In the genomic region with DNA sequence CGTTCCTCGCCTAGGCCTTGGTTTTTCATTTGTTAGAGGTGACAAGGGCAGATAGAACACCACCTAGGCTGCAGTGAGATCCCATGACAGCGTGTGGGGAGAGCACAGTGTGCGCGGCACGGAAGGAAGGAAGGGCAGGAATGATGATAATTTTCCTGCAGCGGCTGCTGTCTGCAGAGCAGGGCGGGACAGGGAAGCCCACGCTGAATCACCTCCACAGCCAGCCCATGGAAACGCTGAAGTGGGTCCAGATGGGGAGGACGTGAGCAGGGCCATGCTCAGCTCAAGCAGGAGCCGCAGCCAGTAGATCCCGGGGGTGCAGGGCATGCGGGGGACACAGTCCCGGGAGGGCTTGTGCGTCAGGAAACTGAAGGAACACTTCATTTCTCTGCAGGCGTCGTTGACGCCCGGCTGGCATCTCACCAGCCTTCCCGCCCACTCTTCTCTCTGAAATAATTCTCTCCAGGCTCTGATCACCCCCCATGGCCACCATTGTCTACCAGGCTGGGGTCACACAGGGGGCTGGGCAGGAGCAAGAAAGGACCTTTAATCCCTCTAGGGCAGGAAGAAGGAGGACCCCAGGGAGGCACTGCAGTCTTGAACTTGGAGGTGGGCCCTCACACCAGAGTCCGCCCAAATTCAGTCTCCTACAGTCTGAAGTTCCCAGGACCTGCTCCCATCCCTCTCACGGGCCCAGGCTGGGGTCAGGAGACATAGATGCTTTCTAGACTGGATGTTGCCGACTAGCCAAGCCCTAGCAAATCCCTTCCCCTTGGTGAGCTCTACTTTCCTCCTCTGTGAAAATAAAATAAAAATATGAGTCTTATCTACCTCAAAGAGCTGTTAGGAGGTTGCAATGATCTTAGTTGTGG, we compare ENCODE assay signal across 1 cellular context.
TF ChIP-seq lines count a peak whose summit lies in the region.

No MANE protein-coding gene starts in this region.

TF ChIP-seq in GM23338, 12 proteins besides CTCF, POLR2A, EP300 and RAD21 (continued from another document):
- TF ChIP-seq, protein P1, sequence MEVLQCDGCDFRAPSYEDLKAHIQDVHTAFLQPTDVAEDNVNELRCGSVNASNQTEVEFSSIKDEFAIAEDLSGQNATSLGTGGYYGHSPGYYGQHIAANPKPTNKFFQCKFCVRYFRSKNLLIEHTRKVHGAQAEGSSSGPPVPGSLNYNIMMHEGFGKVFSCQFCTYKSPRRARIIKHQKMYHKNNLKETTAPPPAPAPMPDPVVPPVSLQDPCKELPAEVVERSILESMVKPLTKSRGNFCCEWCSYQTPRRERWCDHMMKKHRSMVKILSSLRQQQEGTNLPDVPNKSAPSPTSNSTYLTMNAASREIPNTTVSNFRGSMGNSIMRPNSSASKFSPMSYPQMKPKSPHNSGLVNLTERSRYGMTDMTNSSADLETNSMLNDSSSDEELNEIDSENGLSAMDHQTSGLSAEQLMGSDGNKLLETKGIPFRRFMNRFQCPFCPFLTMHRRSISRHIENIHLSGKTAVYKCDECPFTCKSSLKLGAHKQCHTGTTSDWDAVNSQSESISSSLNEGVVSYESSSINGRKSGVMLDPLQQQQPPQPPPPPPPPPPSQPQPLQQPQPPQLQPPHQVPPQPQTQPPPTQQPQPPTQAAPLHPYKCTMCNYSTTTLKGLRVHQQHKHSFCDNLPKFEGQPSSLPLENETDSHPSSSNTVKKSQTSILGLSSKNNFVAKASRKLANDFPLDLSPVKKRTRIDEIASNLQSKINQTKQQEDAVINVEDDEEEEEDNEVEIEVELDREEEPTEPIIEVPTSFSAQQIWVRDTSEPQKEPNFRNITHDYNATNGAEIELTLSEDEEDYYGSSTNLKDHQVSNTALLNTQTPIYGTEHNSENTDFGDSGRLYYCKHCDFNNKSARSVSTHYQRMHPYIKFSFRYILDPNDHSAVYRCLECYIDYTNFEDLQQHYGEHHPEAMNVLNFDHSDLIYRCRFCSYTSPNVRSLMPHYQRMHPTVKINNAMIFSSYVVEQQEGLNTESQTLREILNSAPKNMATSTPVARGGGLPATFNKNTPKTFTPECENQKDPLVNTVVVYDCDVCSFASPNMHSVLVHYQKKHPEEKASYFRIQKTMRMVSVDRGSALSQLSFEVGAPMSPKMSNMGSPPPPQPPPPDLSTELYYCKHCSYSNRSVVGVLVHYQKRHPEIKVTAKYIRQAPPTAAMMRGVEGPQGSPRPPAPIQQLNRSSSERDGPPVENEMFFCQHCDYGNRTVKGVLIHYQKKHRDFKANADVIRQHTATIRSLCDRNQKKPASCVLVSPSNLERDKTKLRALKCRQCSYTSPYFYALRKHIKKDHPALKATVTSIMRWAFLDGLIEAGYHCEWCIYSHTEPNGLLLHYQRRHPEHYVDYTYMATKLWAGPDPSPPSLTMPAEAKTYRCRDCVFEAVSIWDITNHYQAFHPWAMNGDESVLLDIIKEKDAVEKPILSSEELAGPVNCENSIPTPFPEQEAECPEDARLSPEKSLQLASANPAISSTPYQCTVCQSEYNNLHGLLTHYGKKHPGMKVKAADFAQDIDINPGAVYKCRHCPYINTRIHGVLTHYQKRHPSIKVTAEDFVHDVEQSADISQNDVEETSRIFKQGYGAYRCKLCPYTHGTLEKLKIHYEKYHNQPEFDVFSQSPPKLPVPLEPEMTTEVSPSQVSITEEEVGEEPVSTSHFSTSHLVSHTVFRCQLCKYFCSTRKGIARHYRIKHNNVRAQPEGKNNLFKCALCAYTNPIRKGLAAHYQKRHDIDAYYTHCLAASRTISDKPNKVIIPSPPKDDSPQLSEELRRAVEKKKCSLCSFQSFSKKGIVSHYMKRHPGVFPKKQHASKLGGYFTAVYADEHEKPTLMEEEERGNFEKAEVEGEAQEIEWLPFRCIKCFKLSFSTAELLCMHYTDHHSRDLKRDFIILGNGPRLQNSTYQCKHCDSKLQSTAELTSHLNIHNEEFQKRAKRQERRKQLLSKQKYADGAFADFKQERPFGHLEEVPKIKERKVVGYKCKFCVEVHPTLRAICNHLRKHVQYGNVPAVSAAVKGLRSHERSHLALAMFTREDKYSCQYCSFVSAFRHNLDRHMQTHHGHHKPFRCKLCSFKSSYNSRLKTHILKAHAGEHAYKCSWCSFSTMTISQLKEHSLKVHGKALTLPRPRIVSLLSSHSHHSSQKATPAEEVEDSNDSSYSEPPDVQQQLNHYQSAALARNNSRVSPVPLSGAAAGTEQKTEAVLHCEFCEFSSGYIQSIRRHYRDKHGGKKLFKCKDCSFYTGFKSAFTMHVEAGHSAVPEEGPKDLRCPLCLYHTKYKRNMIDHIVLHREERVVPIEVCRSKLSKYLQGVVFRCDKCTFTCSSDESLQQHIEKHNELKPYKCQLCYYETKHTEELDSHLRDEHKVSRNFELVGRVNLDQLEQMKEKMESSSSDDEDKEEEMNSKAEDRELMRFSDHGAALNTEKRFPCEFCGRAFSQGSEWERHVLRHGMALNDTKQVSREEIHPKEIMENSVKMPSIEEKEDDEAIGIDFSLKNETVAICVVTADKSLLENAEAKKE (CRISPR knock-in tag; IDR thresholded peaks at IDR 0.05): no peak
- TF ChIP-seq, protein P2, sequence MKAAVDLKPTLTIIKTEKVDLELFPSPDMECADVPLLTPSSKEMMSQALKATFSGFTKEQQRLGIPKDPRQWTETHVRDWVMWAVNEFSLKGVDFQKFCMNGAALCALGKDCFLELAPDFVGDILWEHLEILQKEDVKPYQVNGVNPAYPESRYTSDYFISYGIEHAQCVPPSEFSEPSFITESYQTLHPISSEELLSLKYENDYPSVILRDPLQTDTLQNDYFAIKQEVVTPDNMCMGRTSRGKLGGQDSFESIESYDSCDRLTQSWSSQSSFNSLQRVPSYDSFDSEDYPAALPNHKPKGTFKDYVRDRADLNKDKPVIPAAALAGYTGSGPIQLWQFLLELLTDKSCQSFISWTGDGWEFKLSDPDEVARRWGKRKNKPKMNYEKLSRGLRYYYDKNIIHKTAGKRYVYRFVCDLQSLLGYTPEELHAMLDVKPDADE (IDR thresholded peaks at IDR 0.05): no peak
- no peak for TF ChIP-seq JUNB (IDR thresholded peaks at IDR 0.05; ENCODE audit: unreplicated experiment)
- no peak for TF ChIP-seq EZH2phosphoT487 (IDR thresholded peaks at IDR 0.05; ENCODE audit: unreplicated experiment)
- no peak for TF ChIP-seq STAT1 (IDR thresholded peaks at IDR 0.05; ENCODE audit: unreplicated experiment)
- no peak for TF ChIP-seq NANOG (IDR thresholded peaks at IDR 0.05; ENCODE audit: borderline replicate concordance)
- TF ChIP-seq, protein P3, sequence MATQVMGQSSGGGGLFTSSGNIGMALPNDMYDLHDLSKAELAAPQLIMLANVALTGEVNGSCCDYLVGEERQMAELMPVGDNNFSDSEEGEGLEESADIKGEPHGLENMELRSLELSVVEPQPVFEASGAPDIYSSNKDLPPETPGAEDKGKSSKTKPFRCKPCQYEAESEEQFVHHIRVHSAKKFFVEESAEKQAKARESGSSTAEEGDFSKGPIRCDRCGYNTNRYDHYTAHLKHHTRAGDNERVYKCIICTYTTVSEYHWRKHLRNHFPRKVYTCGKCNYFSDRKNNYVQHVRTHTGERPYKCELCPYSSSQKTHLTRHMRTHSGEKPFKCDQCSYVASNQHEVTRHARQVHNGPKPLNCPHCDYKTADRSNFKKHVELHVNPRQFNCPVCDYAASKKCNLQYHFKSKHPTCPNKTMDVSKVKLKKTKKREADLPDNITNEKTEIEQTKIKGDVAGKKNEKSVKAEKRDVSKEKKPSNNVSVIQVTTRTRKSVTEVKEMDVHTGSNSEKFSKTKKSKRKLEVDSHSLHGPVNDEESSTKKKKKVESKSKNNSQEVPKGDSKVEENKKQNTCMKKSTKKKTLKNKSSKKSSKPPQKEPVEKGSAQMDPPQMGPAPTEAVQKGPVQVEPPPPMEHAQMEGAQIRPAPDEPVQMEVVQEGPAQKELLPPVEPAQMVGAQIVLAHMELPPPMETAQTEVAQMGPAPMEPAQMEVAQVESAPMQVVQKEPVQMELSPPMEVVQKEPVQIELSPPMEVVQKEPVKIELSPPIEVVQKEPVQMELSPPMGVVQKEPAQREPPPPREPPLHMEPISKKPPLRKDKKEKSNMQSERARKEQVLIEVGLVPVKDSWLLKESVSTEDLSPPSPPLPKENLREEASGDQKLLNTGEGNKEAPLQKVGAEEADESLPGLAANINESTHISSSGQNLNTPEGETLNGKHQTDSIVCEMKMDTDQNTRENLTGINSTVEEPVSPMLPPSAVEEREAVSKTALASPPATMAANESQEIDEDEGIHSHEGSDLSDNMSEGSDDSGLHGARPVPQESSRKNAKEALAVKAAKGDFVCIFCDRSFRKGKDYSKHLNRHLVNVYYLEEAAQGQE (IDR thresholded peaks at IDR 0.05; ENCODE audit: unreplicated experiment): no peak
- no peak for TF ChIP-seq EZH2 (IDR thresholded peaks at IDR 0.05; ENCODE audit: low read depth, unreplicated experiment)
- TF ChIP-seq POLR2AphosphoS5 (IDR thresholded peaks at IDR 0.05; ENCODE audit: low read depth): no peak
